8 cellular contexts compared by ENCODE assay signal in the genomic region with DNA sequence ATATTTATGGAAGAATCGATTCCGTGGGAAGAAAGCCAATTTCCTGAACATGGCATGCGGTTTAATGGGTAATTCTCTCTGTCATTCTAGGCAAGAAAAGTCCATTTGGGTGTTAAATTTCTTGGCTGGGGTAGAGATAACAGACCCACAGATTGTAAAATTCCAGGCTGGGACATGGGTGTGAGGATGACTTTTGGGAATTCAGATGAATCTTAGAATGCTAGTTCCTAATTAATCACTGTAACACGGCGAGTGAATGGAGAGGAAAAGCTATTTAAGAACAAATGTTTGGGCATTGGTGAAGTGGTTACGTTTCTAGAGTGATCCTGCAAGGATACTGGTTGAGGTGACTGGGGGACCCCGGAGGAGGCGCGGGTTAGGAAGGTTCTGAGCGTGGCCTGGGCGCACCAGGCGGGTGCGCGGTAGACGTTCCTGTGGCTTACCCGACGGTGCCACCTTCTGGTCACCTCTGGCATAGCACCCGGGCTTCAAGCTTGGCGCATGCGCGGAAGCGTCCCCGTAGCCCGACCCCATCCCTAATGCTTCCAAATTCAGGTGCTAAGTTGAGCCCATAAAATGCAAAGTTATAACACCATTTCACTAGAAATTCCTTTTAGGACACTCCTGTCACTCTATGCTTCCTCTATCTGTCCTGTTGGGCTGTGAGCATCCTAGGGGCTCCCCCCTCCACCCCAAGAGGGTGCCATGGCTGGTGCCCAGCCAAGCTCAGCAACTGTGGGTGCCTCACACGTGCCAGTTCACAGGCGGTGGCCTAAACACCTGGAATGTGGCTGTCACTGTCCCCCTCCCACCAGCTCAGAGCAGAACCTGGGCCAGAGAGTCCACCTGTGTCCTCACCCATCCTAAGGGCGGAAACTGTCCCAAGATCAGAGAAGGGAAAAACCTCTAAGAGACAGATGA.
A peak's percentile ranks its signal among the peaks of the same experiment; 100 is the strongest.
DNase-seq lines count a peak whose midpoint lies in the region; ATAC-seq, FAIRE-seq and TF ChIP-seq lines count a peak whose summit lies in the region.

No MANE protein-coding gene starts in this region.

- peak; percentile 87 for DNase-seq in DND-41
- DNase-seq in HT1080 (ENCODE audit: low read depth): peak; percentile 73
- DNase-seq in SJCRH30: peak; percentile 58 to 79
- DNase-seq in activated gamma-delta T cell treated with Interleukin-2 at 50 U/mL for 16 hours: peak; percentile 86
- DNase-seq in glutamatergic neuron: peak; percentile 86
- peak; percentile 72 for DNase-seq in pons (ENCODE audit: low spot score)
- peak; percentile 87 for DNase-seq in urothelium cell line (ENCODE audit: low spot score)

- no peak overlapping the region for H3K27ac Mint-ChIP-seq in glutamatergic neuron (ENCODE audit: unreplicated experiment)

- H2AFZ ChIP-seq in DND-41 (ENCODE audit: low read depth, low read length): peak overlapping the region; percentile 38

- H3K27me3 Mint-ChIP-seq in glutamatergic neuron (ENCODE audit: unreplicated experiment): peaks cover 6% of the 10 kb centered on the region

- H3K9me3 Mint-ChIP-seq in glutamatergic neuron (ENCODE audit: unreplicated experiment): no peaks in the 10 kb centered on the region

- H3K9me3 ChIP-seq in DND-41 (ENCODE audit: insufficient read depth, low read length, severe bottlenecking) (no peaks in the 10 kb centered on the region), SJCRH30 (replicated peaks) (no peaks in the 10 kb centered on the region)

- H3K27ac ChIP-seq in DND-41 (ENCODE audit: low read length) (no peak overlapping the region), SJCRH30 (no peak overlapping the region)

- H3K9ac ChIP-seq in DND-41 (ENCODE audit: low read depth, low read length): no peak overlapping the region

- H3K36me3 ChIP-seq in DND-41 (ENCODE audit: insufficient read depth, low read length) (no peaks in the 10 kb centered on the region), SJCRH30 (no peaks in the 10 kb centered on the region)

- H3K4me3 ChIP-seq in DND-41 (ENCODE audit: low read depth in 1 of 2, low read length in 2 of 2) (0 out of 4 replicates have a peak overlapping the region, but pooled peaks of 1 of the 2 experiments have one; percentile 2), SJCRH30 (no peak overlapping the region)

- H3K79me2 ChIP-seq in DND-41 (ENCODE audit: insufficient read depth, low read length): no peaks in the 10 kb centered on the region

- H3K27me3 ChIP-seq in DND-41 (ENCODE audit: insufficient read depth, low read length, poor library complexity) (peaks cover 6% of the 10 kb centered on the region), SJCRH30 (0 out of 2 replicates have a peak, but pooled peaks cover 3% of the 10 kb centered on the region)

- FAIRE-seq in urothelium cell line (lab: Jason Lieb, UNC): no peak

- H4K20me1 ChIP-seq in DND-41 (ENCODE audit: insufficient read depth, low read length): no peaks in the 10 kb centered on the region; the same call in 1 of the 2 replicates

- H3K36me3 Mint-ChIP-seq in glutamatergic neuron (ENCODE audit: unreplicated experiment): no peaks in the 10 kb centered on the region

- H3K4me1 ChIP-seq in DND-41 (ENCODE audit: insufficient read depth, low read length) (peaks cover 9% of the 10 kb centered on the region), SJCRH30 (no peaks in the 10 kb centered on the region)

- peak; percentile 99 for TF ChIP-seq CTCF in DND-41 (IDR thresholded peaks at IDR 0.05; ENCODE audit: borderline replicate concordance, extremely low read depth, low read length, poor library complexity, severe bottlenecking)
- TF ChIP-seq CTCF in glutamatergic neuron (IDR thresholded peaks at IDR 0.05; ENCODE audit: partially characterized antibody, unreplicated experiment): peak; percentile 98

- peaks cover 4% of the 10 kb centered on the region for H3K4me1 Mint-ChIP-seq in glutamatergic neuron (ENCODE audit: low read depth, unreplicated experiment)

- ATAC-seq in DND-41 (ENCODE audit: insufficient read depth, low read depth) (peak; percentile 94), GM21447 (IDR thresholded peaks at IDR 0.05; ENCODE audit: unreplicated experiment) (peak; percentile 81)

- peak overlapping the region; percentile 51 for H3K4me2 ChIP-seq in DND-41 (ENCODE audit: insufficient read depth, low read length)

- no peak overlapping the region for H3K4me3 Mint-ChIP-seq in glutamatergic neuron (ENCODE audit: unreplicated experiment)
